In genomic region chr17:19322861-19323260, GRCh38 we compare ENCODE assay signal across 24 cellular contexts.
"Had no signal": no experiment of that assay in that cellular context is flagged by ENCODE, and none has a peak within 500 bp of the region (broad histone marks: within the 10 kb centered on the region; RNA-seq: fewer than 3 reads in every experiment).

No MANE protein-coding gene starts in this region.

- DNase-seq: activated CD4-positive, alpha-beta T cell treated with anti-CD3 and anti-CD28 coated beads for 4 hours; activated CD8-positive, alpha-beta memory T cell treated with anti-CD3 and anti-CD28 coated beads, Interleukin-2, amount 50 U/mL, for 4 hours; activated CD8-positive, alpha-beta T cell treated with anti-CD3 and anti-CD28 coated beads for 36 hours; activated naive CD4-positive, alpha-beta T cell; activated T-cell treated with anti-CD3 and anti-CD28 coated beads, Interleukin-2, amount 50 U/mL, for 72 hours; IMR-90; Kasumi-1; KBM-7; NCI-H146; NCI-H187 treated with DMSO at 0.1 percent for 48 hours; NCI-H2107; NCI-H345; NCI-H510A; NCI-H526 treated with DMSO at 0.1 percent for 48 hours; NCI-H82; OCI-M1; RPMI8226; SHP77; SW 1271 had no signal

- H3K4me1 ChIP-seq: breast epithelium had no signal

- H3K27me3 ChIP-seq: breast epithelium, SJSA1 had no signal

- H3K36me3 ChIP-seq: breast epithelium had no signal

- H3K4me3 ChIP-seq: breast epithelium, SJSA1 had no signal

- ATAC-seq: activated CD4-positive, CD25-positive, alpha-beta regulatory T cell treated with anti-CD3 and anti-CD28 coated beads, Interleukin-2, amount 50 U/mL, for 24 hours; activated CD8-positive, alpha-beta T cell treated with anti-CD3 and anti-CD28 coated beads for 36 hours; activated T-cell treated with anti-CD3 and anti-CD28 coated beads, Interleukin-2, amount 50 U/mL, for 72 hours; Panc1; SK-N-SH treated with all-trans-retinoic acid at 6 μM for 48 hours had no signal

- H3K27ac ChIP-seq: breast epithelium, SJSA1 had no signal

- H3K9me3 ChIP-seq: breast epithelium had no signal
